Comparison of ENCODE assay signal across 8 cellular contexts in genomic region chr4:114384629-114385028, GRCh38.
DNase-seq lines count a peak whose midpoint lies in the region; ATAC-seq and TF ChIP-seq lines count a peak whose summit lies in the region.

No MANE protein-coding gene starts in this region.

- CTCF ChIA-PET in A673 (lab: Charles Lee): interaction anchor here (1.1 to 1.5 kb wide), 2 partner anchors 432 to 989 kb away, joined by 3 to 4 read pairs; no protein-coding TSS in a partner anchor

- peak; percentile 67 for TF ChIP-seq CTCF in A673 (conservative IDR thresholded peaks at IDR 0.05; ENCODE audit: low read depth, low read length)
- peak; percentile 32 for TF ChIP-seq CTCF in GM12873 (IDR thresholded peaks at IDR 0.05; ENCODE audit: insufficient read depth, low read depth, low read length, missing control alignments)

- POLR2A ChIA-PET in A673 (lab: Charles Lee; ENCODE audit: low non-redundant PET): no interaction called here

- no TSS peak for BruUV-seq in A673 (replicated peaks; lab: Mats Ljungman, UMichigan)

- no peaks in the 10 kb centered on the region for H3K27me3 ChIP-seq in A673 (replicated peaks; ENCODE audit: insufficient read depth, low read depth, low read length, poor library complexity)

- no peak overlapping the region for H3K27ac ChIP-seq in A673 (ENCODE audit: low read depth, low read length, poor library complexity, severe bottlenecking)

- H3K9me3 ChIP-seq in A673 (ENCODE audit: low read depth, low read length, poor library complexity, severe bottlenecking): no peaks in the 10 kb centered on the region

- H3K4me3 ChIP-seq in A673 (ENCODE audit: low read depth, low read length, poor library complexity, severe bottlenecking): no peak overlapping the region

- ATAC-seq in left colon (no peak), GM19463 (IDR thresholded peaks at IDR 0.05; ENCODE audit: unreplicated experiment) (no peak), HG03039 (IDR thresholded peaks at IDR 0.05; ENCODE audit: unreplicated experiment) (no peak)
- ATAC-seq in activated CD4-positive, CD25-positive, alpha-beta regulatory T cell treated with anti-CD3 and anti-CD28 coated beads, Interleukin-2, amount 50 U/mL, for 24 hours: no peak

- peaks cover 6% of the 10 kb centered on the region for H3K4me1 ChIP-seq in A673 (ENCODE audit: insufficient read depth, low read length, poor library complexity, severe bottlenecking)

- intact Hi-C loops in A673 (cut with micrococcal nuclease; ENCODE audit: unreplicated experiment): loop anchor here (2.0 to 10.0 kb wide), 7 partner anchors 432 to 1107 kb away; partner anchors contain the start of genes CAMK2D and NDST4
- intact Hi-C loops in left colon (cut with DNase I, micrococcal nuclease): loop anchor here in 1 of 2 donors (5.0 to 10.0 kb wide), 2 partner anchors 308 to 610 kb away; no protein-coding TSS in a partner anchor

- peak; percentile 58 for DNase-seq in A673 (ENCODE audit: low spot score)
- DNase-seq in RPMI8226: peak; percentile 18
- peak; percentile 45 for DNase-seq in globus pallidus (ENCODE audit: low spot score)
- no peak for DNase-seq in left colon

- no peaks in the 10 kb centered on the region for H3K36me3 ChIP-seq in A673 (ENCODE audit: insufficient read depth, low read length, poor library complexity, severe bottlenecking)

Comparison
In these comparisons a context has a peak if more than half of its experiments do, and no peak if none do; other contexts are left out.
1. DNase-seq: peak in A673 (single experiment), RPMI8226 (single experiment) and globus pallidus (single experiment); none in left colon (0 of 2).